In the genomic region with DNA sequence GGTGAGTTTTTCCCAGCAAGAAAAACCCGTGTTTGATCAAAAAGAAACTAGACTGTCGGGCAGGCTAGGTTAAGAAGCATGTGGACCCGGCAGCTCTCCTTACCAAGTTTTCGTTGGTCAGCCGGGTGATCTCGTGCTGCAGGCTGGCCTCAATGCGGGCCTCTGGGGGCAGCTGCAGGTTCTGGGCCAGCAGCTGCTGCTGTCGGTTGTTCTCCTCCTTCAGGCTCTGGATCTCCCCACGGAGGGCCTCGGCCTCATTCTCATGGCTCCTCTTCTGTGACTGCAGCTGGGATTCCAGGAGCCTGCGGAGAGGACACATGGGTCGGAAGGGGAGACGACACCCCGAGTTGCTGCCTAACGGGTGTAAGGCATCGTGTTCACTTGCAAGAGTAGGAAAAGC, we compare ENCODE assay signal across 31 cellular contexts. TPM values are rescaled to one million over a fixed set of nuclear protein-coding genes. Genes with fewer than 3 reads are reported as not detected.
DNase-seq lines count a peak whose midpoint lies in the region; ATAC-seq, FAIRE-seq and TF ChIP-seq lines count a peak whose summit lies in the region.
"Had no signal": no experiment of that assay in that cellular context is flagged by ENCODE, and none has a peak within 500 bp of the region (broad histone marks: within the 10 kb centered on the region; RNA-seq: fewer than 3 reads in every experiment).

No MANE protein-coding gene starts in this region.

- H3K23me2 ChIP-seq in H1 (ENCODE audit: low read depth, low read length): no peaks in the 10 kb centered on the region

- peak overlapping the region; percentile 39 for H3K27ac Mint-ChIP-seq in T-helper 17 cell
- no peak overlapping the region for H3K27ac Mint-ChIP-seq in Caco-2 (ENCODE audit: unreplicated experiment)
- H3K27ac Mint-ChIP-seq: activated CD4-positive, alpha-beta T cell treated with anti-CD3 and anti-CD28 coated beads, Interleukin-2, amount 10 ng/mL, durations not matched to agents 7 days and 5 days; activated T-helper 1 cell treated with anti-CD3 and anti-CD28 coated beads, Interleukin-12 subunit alpha, Interleukin-12 subunit beta, Interleukin-2, Interleukin-4 antibody, amounts not matched to agents 30 ng/mL and 10 ng/mL and 1 ng/mL, durations not matched to agents 14 hours and 24 hours and 36 hours; HFFc6; T-helper 2 cell treated with Interferon-gamma antibody and Interleukin-4, amounts not matched to agents 5 μg/mL and 100 μg/mL, for 36 hours had no signal

- H3K79me1 ChIP-seq in H1 (ENCODE audit: low read depth, low read length): no peaks in the 10 kb centered on the region

- H4K91ac ChIP-seq in H1 (replicated peaks; ENCODE audit: insufficient read length, low read length): peak overlapping the region; percentile 93

- H2BK5ac ChIP-seq in H1 (ENCODE audit: low read depth, low read length): peak overlapping the region; percentile 92; the same call in 1 of the 2 replicates

- TF ChIP-seq RAD21 in H1 (IDR thresholded peaks at IDR 0.05 in 1 of 2, conservative IDR thresholded peaks at IDR 0.05 in 1 of 2; ENCODE audit: low read depth in 2 of 2, low read length in 2 of 2): no peak

- no peak overlapping the region for H2AFZ ChIP-seq in H1 (ENCODE audit: low read length)
- H2AFZ ChIP-seq: PC-9 had no signal

- peak overlapping the region; percentile 1; the same call in 1 of the 2 replicates for H4K8ac ChIP-seq in H1 (ENCODE audit: extremely low read depth, insufficient read depth, low read length)

- CTCF ChIA-PET in H1 (lab: Charles Lee; ENCODE audit: partially characterized antibody): interaction anchor here (1.1 kb wide), 1 partner anchor 8 kb away, joined by 4 read pairs; no protein-coding TSS in a partner anchor
- CTCF ChIA-PET in Caco-2 (lab: Charles Lee): no interaction called here

- H4K20me1 ChIP-seq in H1 (replicated peaks in 1 of 2; ENCODE audit: control insufficient read depth in 1 of 2, insufficient read depth in 2 of 2, low read length in 2 of 2): no peaks in the 10 kb centered on the region
- H4K20me1 ChIP-seq: BLaER1 had no signal

- peaks cover 0 to 14% (median 6%) of the 10 kb centered on the region in 4 experiments; a peak in 5 of 7 replicates for H3K4me1 ChIP-seq in H1 (replicated peaks in 1 of 4; ENCODE audit: control insufficient read depth in 3 of 4, insufficient read depth in 4 of 4, low read length in 3 of 4)
- 0 out of 2 replicates have a peak, but pooled peaks cover 10% of the 10 kb centered on the region for H3K4me1 ChIP-seq in Caco-2
- H3K4me1 ChIP-seq in vagina: no peaks in the 10 kb centered on the region
- H3K4me1 ChIP-seq: BLaER1, prostate gland, upper lobe of right lung had no signal

- no peak for ATAC-seq in T-helper 17 cell
- ATAC-seq: activated naive CD4-positive, alpha-beta T cell treated with anti-CD3 and anti-CD28 coated beads, Interleukin-2, amount 50 U/mL, for 72 hours; foreskin keratinocyte; left cardiac atrium; upper lobe of right lung had no signal

- H3K56ac ChIP-seq in H1 (replicated peaks; ENCODE audit: insufficient read length, low read depth, low read length): no peak overlapping the region

- H2BK120ac ChIP-seq in H1 (replicated peaks; ENCODE audit: low read depth, low read length): peak overlapping the region; percentile 69

- H3K18ac ChIP-seq in H1 (ENCODE audit: extremely low read depth, low read length): no peak overlapping the region

- TF ChIP-seq CTCF in H1 (IDR thresholded peaks at IDR 0.05; ENCODE audit: control extremely low read depth in 1 of 3, insufficient read depth in 1 of 3, low read depth in 1 of 3, low read length in 3 of 3) (no peak), Caco-2 (IDR thresholded peaks at IDR 0.05; ENCODE audit: insufficient read depth in 1 of 2, low read depth in 1 of 2, low read length in 1 of 2, severe bottlenecking in 1 of 2, unreplicated experiment in 1 of 2) (no peak), vagina (IDR thresholded peaks at IDR 0.05) (no peak)

- no peak overlapping the region for H2AK5ac ChIP-seq in H1 (ENCODE audit: low read depth, low read length)

- peaks cover 0 to 1% (median 0%) of the 10 kb centered on the region in 4 experiments; a peak in 1 of 7 replicates for H3K27me3 ChIP-seq in H1 (replicated peaks in 1 of 4; ENCODE audit: control insufficient read depth in 3 of 4, extremely low read depth in 1 of 4, insufficient read depth in 3 of 4, low read length in 3 of 4)
- no peaks in the 10 kb centered on the region for H3K27me3 ChIP-seq in Caco-2 (replicated peaks; ENCODE audit: control insufficient read depth, insufficient read depth, low read length)
- no peaks in the 10 kb centered on the region for H3K27me3 ChIP-seq in vagina
- H3K27me3 ChIP-seq: BLaER1, esophagus muscularis mucosa, foreskin keratinocyte, neutrophil, upper lobe of right lung had no signal

- BruUV-seq in Caco-2 (replicated peaks; lab: Mats Ljungman, UMichigan): no TSS peak

- H3K9me3 ChIP-seq in T-helper 17 cell (ENCODE audit: control insufficient read depth, low read length, poor library complexity, severe bottlenecking): no peaks in the 10 kb centered on the region
- no peaks in the 10 kb centered on the region for H3K9me3 ChIP-seq in H1 (ENCODE audit: insufficient read depth in 2 of 2, low read depth in 1 of 2, low read length in 1 of 2)
- H3K9me3 ChIP-seq in Caco-2: no peaks in the 10 kb centered on the region
- no peaks in the 10 kb centered on the region for H3K9me3 ChIP-seq in vagina
- H3K9me3 ChIP-seq: BLaER1, esophagus muscularis mucosa, neutrophil, prostate gland, upper lobe of right lung had no signal

- no peak overlapping the region for H3K4me3 Mint-ChIP-seq in T-helper 17 cell
- H3K4me3 Mint-ChIP-seq in Caco-2 (ENCODE audit: unreplicated experiment): no peak overlapping the region
- H3K4me3 Mint-ChIP-seq: activated CD4-positive, alpha-beta T cell treated with anti-CD3 and anti-CD28 coated beads, Interleukin-2, amount 10 ng/mL, durations not matched to agents 7 days and 5 days; activated T-helper 1 cell treated with anti-CD3 and anti-CD28 coated beads, Interleukin-12 subunit alpha, Interleukin-12 subunit beta, Interleukin-2, Interleukin-4 antibody, amounts not matched to agents 30 ng/mL and 10 ng/mL and 1 ng/mL, durations not matched to agents 14 hours and 24 hours and 36 hours; HFFc6; T-helper 2 cell treated with Interferon-gamma antibody and Interleukin-4, amounts not matched to agents 5 μg/mL and 100 μg/mL, for 36 hours had no signal

- H3K36me3 Mint-ChIP-seq in T-helper 17 cell (ENCODE audit: low read depth) (peaks cover 6% of the 10 kb centered on the region), Caco-2 (ENCODE audit: insufficient read depth, unreplicated experiment) (no peaks in the 10 kb centered on the region)
- H3K36me3 Mint-ChIP-seq: activated naive CD4-positive, alpha-beta T cell treated with anti-CD3 and anti-CD28 coated beads, Interleukin-2, amount 50 U/mL, for 72 hours had no signal

- FAIRE-seq in H1 (lab: Jason Lieb, UNC): no peak

- peak overlapping the region; percentile 62; the same call in 1 of the 2 replicates for H2BK20ac ChIP-seq in H1 (ENCODE audit: low read length)

- TF ChIP-seq POLR2A in H1 (IDR thresholded peaks at IDR 0.05; ENCODE audit: control extremely low read depth in 1 of 2, low read depth in 2 of 2, low read length in 2 of 2) (no peak), vagina (IDR thresholded peaks at IDR 0.05) (no peak)

- H3K9me3 Mint-ChIP-seq in Caco-2 (ENCODE audit: unreplicated experiment): no peaks in the 10 kb centered on the region
- H3K9me3 Mint-ChIP-seq: activated CD4-positive, alpha-beta T cell treated with anti-CD3 and anti-CD28 coated beads, Interleukin-2, amount 10 ng/mL, durations not matched to agents 7 days and 5 days; activated naive CD4-positive, alpha-beta T cell treated with anti-CD3 and anti-CD28 coated beads, Interleukin-2, amount 50 U/mL, for 72 hours; activated T-helper 1 cell treated with anti-CD3 and anti-CD28 coated beads, Interleukin-12 subunit alpha, Interleukin-12 subunit beta, Interleukin-2, Interleukin-4 antibody, amounts not matched to agents 30 ng/mL and 10 ng/mL and 1 ng/mL, durations not matched to agents 14 hours and 24 hours and 36 hours; HFFc6; T-helper 2 cell treated with Interferon-gamma antibody and Interleukin-4, amounts not matched to agents 5 μg/mL and 100 μg/mL, for 36 hours had no signal

- H2BK12ac ChIP-seq in H1 (ENCODE audit: low read depth, low read length): 0 out of 2 replicates have a peak overlapping the region, but pooled peaks have one; percentile 56

- H3K27ac ChIP-seq in H1 (ENCODE audit: low read depth, low read length) (no peak overlapping the region), vagina (no peak overlapping the region)
- H3K27ac ChIP-seq: BLaER1, esophagus muscularis mucosa, foreskin keratinocyte, HL-60, neutrophil, PC-9, prostate gland, upper lobe of right lung had no signal

- peak overlapping the region; percentile 47 for H4K5ac ChIP-seq in H1 (ENCODE audit: insufficient read length, low read depth, low read length)

- H3K14ac ChIP-seq in H1 (ENCODE audit: insufficient read length): no peak overlapping the region

- WGBS in H1 (ENCODE audit: extremely low coverage in 1 of 2, insufficient coverage in 1 of 2, insufficient read length in 1 of 2, insufficient replicate concordance in 2 of 2, low coverage in 1 of 2, low lambda C conversion rate in 2 of 2, missing lambda C conversion rate in 1 of 2), 2 experiments: 91% methylated on average over 16 of the region's 16 CpGs; no CpG with 5 or more reads in 1 of the 2 experiments

- no peaks in the 10 kb centered on the region for H3K79me2 ChIP-seq in H1 (ENCODE audit: control insufficient read depth in 1 of 2, insufficient read depth in 2 of 2, low read length in 2 of 2)

- no peaks in the 10 kb centered on the region for H3K36me3 ChIP-seq in H1 (ENCODE audit: control insufficient read depth in 2 of 4, insufficient read depth in 4 of 4, low read length in 3 of 4)
- no peaks in the 10 kb centered on the region for H3K36me3 ChIP-seq in Caco-2 (ENCODE audit: control insufficient read depth, insufficient read depth, low read length)
- H3K36me3 ChIP-seq in vagina: peaks cover 0 to 12% of the 10 kb centered on the region in 2 donors
- H3K36me3 ChIP-seq: prostate gland had no signal

- H3K9ac ChIP-seq in H1 (replicated peaks in 1 of 4; ENCODE audit: extremely low read depth in 1 of 4, low read depth in 3 of 4, low read length in 3 of 4): no peak overlapping the region; a peak in 1 of 7 replicates
- H3K9ac ChIP-seq: BLaER1 had no signal

- POLR2A ChIA-PET in H1 (lab: Charles Lee; ENCODE audit: partially characterized antibody) (interaction anchor here (0.6 kb wide), 1 partner anchor 222 kb away, joined by 5 read pairs; no protein-coding TSS in a partner anchor), Caco-2 (lab: Charles Lee) (no interaction called here)

- DNase-seq in ELF-1 (ENCODE audit: low read depth, low spot score) (peak; percentile 23), T-helper 17 cell (no peak), H1 (ENCODE audit: low read depth in 1 of 2, low spot score in 2 of 2) (no peak), retina (peak; percentile 13), Kasumi-1 (lab: John Stamatoyannopoulos, UW) (no peak), Caco-2 (no peak), vagina (ENCODE audit: extremely low spot score in 2 of 2) (no peak), NAMALWA (ENCODE audit: low spot score) (no peak)
- DNase-seq: activated CD4-positive, alpha-beta T cell treated with anti-CD3 and anti-CD28 coated beads, Interleukin-2, amount 10 ng/mL, durations not matched to agents 7 days and 5 days; anterior cingulate cortex; cortex of kidney; foreskin keratinocyte; HFFc6; left cardiac atrium; mammary epithelial cell; NCI-H1092 treated with DMSO at 0.1 percent for 48 hours; NCI-H187; NCI-H2171 treated with DMSO at 0.1 percent for 48 hours; NCI-H524; PC-9; Right ventricle myocardium superior; stimulated activated CD4-positive, alpha-beta T cell treated with anti-CD3 and anti-CD28 coated beads, Interleukin-2, amount 100 ng/mL, for 24 hours; upper lobe of right lung had no signal

- peaks cover 10% of the 10 kb centered on the region for H3K4me1 Mint-ChIP-seq in T-helper 17 cell
- H3K4me1 Mint-ChIP-seq in Caco-2 (ENCODE audit: low read depth, unreplicated experiment): peaks cover 9% of the 10 kb centered on the region

- H3K27me3 Mint-ChIP-seq in T-helper 17 cell: no peaks in the 10 kb centered on the region
- H3K27me3 Mint-ChIP-seq in Caco-2 (ENCODE audit: insufficient read depth, unreplicated experiment): no peaks in the 10 kb centered on the region
- H3K27me3 Mint-ChIP-seq: activated CD4-positive, alpha-beta T cell treated with anti-CD3 and anti-CD28 coated beads, Interleukin-2, amount 10 ng/mL, durations not matched to agents 7 days and 5 days had no signal

- H3K4me3 ChIP-seq in H1 (ENCODE audit: extremely low read depth in 1 of 4, insufficient read depth in 2 of 4, low read depth in 3 of 4, low read length in 4 of 4): no peak overlapping the region
- H3K4me3 ChIP-seq in Caco-2 (ENCODE audit: low read depth, low read length): no peak overlapping the region
- H3K4me3 ChIP-seq in vagina: no peak overlapping the region
- H3K4me3 ChIP-seq: BLaER1, esophagus muscularis mucosa, PC-9, prostate gland, upper lobe of right lung had no signal

- H3K23ac ChIP-seq in H1 (ENCODE audit: insufficient read length): no peak overlapping the region

- intact Hi-C loops in Caco-2 (cut with micrococcal nuclease; ENCODE audit: unreplicated experiment): no loop called here
- intact Hi-C loops in vagina (cut with DNase I): no loop called here

- H3K4ac ChIP-seq in H1 (replicated peaks; ENCODE audit: insufficient read length, low read depth, low read length): no peak overlapping the region

- H3K4me2 ChIP-seq in H1 (ENCODE audit: insufficient read depth in 1 of 2, low read depth in 2 of 2, low read length in 2 of 2): no peak overlapping the region
- H3K4me2 ChIP-seq: BLaER1, PC-9 had no signal

- no peak for TF ChIP-seq EP300 in H1 (IDR thresholded peaks at IDR 0.05; ENCODE audit: borderline replicate concordance in 1 of 2, low read depth in 2 of 2, low read length in 2 of 2)

- H2BK15ac ChIP-seq in H1 (ENCODE audit: low read length): no peak overlapping the region

RNA-seq across cellular contexts. Expression of a gene that starts 44.5 kb away (rescaled TPM):
- total RNA-seq in T-helper 17 cell (1 to 10 TPM; 1.5 to 3.3 TPM), Caco-2 (2022) (29.2 and 33.5 TPM in 2 replicates), vagina (10.3 TPM)
- 25.0 and 26.7 TPM in 2 replicates for total RNA-seq in H1 (2021; fragmentation: NEBNext Ultra II Directional; extraction: Animal tissue kit (Norgen Biotek cat#: 25700))
- polyA plus RNA-seq in H1 (2011; rRNA removed): 7.7 and 8.2 TPM in 2 replicates
- 9.7 TPM for polyA plus RNA-seq in H1 (2011; cell fraction: cytosol; rRNA removed)
- 38.5 TPM for polyA plus RNA-seq in H1 (2011; cell fraction: nucleus; rRNA removed)
- polyA plus RNA-seq in H1 (2012, experiment 1 of 2): 11.7 to 14.7 TPM (median 13.8 TPM) in 4 replicates
- 0.83 TPM for polyA plus RNA-seq in H1 (2012, experiment 2 of 2)
- 8.6 TPM for polyA plus RNA-seq in H1 (2013, experiment 1 of 2)
- 7.7 TPM for polyA plus RNA-seq in H1 (2013, experiment 2 of 2)
- 60.7 and 75.9 TPM in 2 replicates for polyA minus RNA-seq in H1 (2011; rRNA and poly(A)+ RNA removed)
- 19.1 TPM for polyA minus RNA-seq in H1 (2011; cell fraction: cytosol; rRNA and poly(A)+ RNA removed)
- 70.1 TPM for polyA minus RNA-seq in H1 (2011; cell fraction: nucleus; rRNA and poly(A)+ RNA removed)

Comparison
In these comparisons a context has a peak if more than half of its experiments do, and no peak if none do; other contexts are left out.
1. DNase-seq: peak in ELF-1 (single experiment) and retina (single experiment); none in T-helper 17 cell (0 of 3), H1 (0 of 2), Kasumi-1 (0 of 2), Caco-2 (0 of 2), vagina (0 of 2) and NAMALWA (single experiment).